ENCODE assay signal across 36 cellular contexts in the genomic region with DNA sequence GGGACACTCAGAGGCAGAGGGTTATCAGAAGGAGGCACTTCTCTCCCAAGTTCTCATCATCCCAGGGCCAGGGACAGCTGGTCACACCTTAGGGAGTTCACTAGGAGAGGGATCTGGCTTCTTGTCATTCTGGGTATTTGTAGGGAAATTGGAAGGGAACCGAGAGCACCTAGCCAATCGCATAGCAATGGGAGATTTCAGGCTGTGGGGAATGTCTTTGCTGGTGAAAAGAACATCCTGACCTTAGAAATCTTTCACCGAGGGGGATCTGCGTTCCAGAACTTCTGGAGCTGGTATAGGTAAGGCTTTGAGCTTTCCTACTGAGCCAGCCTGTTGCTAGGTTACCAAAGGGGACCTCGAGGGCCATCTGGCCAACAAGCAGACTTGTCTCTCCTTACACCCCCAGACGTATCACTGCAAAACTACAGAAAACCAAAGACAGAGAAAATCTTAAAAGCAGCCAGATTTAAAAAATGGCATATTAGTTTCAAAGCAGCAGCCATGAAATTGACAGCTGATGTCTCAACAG. TPM values are rescaled to one million over a fixed set of nuclear protein-coding genes. Genes with fewer than 3 reads are reported as not detected.
"Had no signal": no experiment of that assay in that cellular context is flagged by ENCODE, and none has a peak within 500 bp of the region (broad histone marks: within the 10 kb centered on the region; RNA-seq: fewer than 3 reads in every experiment).

No MANE protein-coding gene starts in this region.

- FAIRE-seq: astrocyte, TTC549 had no signal

- H3K36me3 Mint-ChIP-seq: activated naive CD4-positive, alpha-beta T cell treated with anti-CD3 and anti-CD28 coated beads, Interleukin-2, amount 50 U/mL, for 24 hours; activated naive CD8-positive, alpha-beta T cell treated with anti-CD3 and anti-CD28 coated beads, Interleukin-2, amount 10 ng/mL, durations not matched to agents 7 days and 5 days; WTC11 had no signal

- H3K4me1 ChIP-seq: adrenal gland, body of pancreas, breast epithelium, SJCRH30 had no signal

- H3K36me3 ChIP-seq: adrenal gland, breast epithelium, SJCRH30 had no signal

- H3K27me3 ChIP-seq: adrenal gland, body of pancreas, breast epithelium, SJCRH30 had no signal

- H3K4me3 Mint-ChIP-seq: activated CD4-positive, alpha-beta T cell treated with anti-CD3 and anti-CD28 coated beads for 36 hours; activated CD4-positive, alpha-beta T cell treated with anti-CD3 and anti-CD28 coated beads, Interleukin-2, amount 10 ng/mL, durations not matched to agents 7 days and 5 days; activated CD8-positive, alpha-beta T cell treated with anti-CD3 and anti-CD28 coated beads, Interleukin-2, amount 10 ng/mL, durations not matched to agents 7 days and 5 days; activated naive CD4-positive, alpha-beta T cell treated with anti-CD3 and anti-CD28 coated beads, Interleukin-2, amount 50 U/mL, for 24 hours; activated naive CD8-positive, alpha-beta T cell treated with anti-CD3 and anti-CD28 coated beads, Interleukin-2, amount 10 ng/mL, durations not matched to agents 7 days and 5 days; activated T-cell treated with anti-CD3 and anti-CD28 coated beads, Interleukin-2, amount 50 U/mL, for 24 hours; WTC11 had no signal

- H3K9me3 ChIP-seq: adrenal gland, body of pancreas, breast epithelium, SJCRH30 had no signal

- H3K4me2 ChIP-seq: KMS-11 had no signal

- H3K4me3 ChIP-seq: adrenal gland, body of pancreas, breast epithelium, SJCRH30, SK-N-MC had no signal

- H3K9me3 Mint-ChIP-seq: activated CD4-positive, alpha-beta T cell treated with anti-CD3 and anti-CD28 coated beads, Interleukin-2, amount 10 ng/mL, durations not matched to agents 7 days and 5 days; activated naive CD4-positive, alpha-beta T cell treated with anti-CD3 and anti-CD28 coated beads, Interleukin-2, amount 50 U/mL, for 24 hours; activated naive CD8-positive, alpha-beta T cell treated with anti-CD3 and anti-CD28 coated beads, Interleukin-2, amount 10 ng/mL, durations not matched to agents 7 days and 5 days; activated T-cell treated with anti-CD3 and anti-CD28 coated beads, Interleukin-2, amount 50 U/mL, for 24 hours; activated T-helper 2 cell treated with anti-CD3 and anti-CD28 coated beads, Interferon-gamma antibody, Interleukin-2, Interleukin-4, amounts not matched to agents 10 μg/mL and 5 μg/mL and 100 μg/mL, durations not matched to agents 14 hours and 24 hours and 36 hours had no signal

- H3K4me1 Mint-ChIP-seq: activated CD4-positive, alpha-beta T cell treated with anti-CD3 and anti-CD28 coated beads for 36 hours; activated CD4-positive, alpha-beta T cell treated with anti-CD3 and anti-CD28 coated beads, Interleukin-2, amount 10 ng/mL, durations not matched to agents 7 days and 5 days; activated naive CD4-positive, alpha-beta T cell treated with anti-CD3 and anti-CD28 coated beads, Interleukin-2, amount 50 U/mL, for 24 hours had no signal

- H3K27ac ChIP-seq: adrenal gland, body of pancreas, breast epithelium, KMS-11, SJCRH30, SK-N-MC had no signal

- H3K27me3 Mint-ChIP-seq: activated CD4-positive, alpha-beta T cell treated with anti-CD3 and anti-CD28 coated beads for 36 hours; activated naive CD4-positive, alpha-beta T cell treated with anti-CD3 and anti-CD28 coated beads, Interleukin-2, amount 50 U/mL, for 24 hours; activated naive CD8-positive, alpha-beta T cell treated with anti-CD3 and anti-CD28 coated beads, Interleukin-2, amount 10 ng/mL, durations not matched to agents 7 days and 5 days; activated T-cell treated with anti-CD3 and anti-CD28 coated beads, Interleukin-2, amount 50 U/mL, for 24 hours had no signal

- DNase-seq: activated CD4-positive, alpha-beta T cell treated with anti-CD3 and anti-CD28 coated beads for 36 hours; activated CD4-positive, alpha-beta T cell treated with anti-CD3 and anti-CD28 coated beads, Interleukin-2, amount 10 ng/mL, durations not matched to agents 7 days and 5 days; activated CD4-positive, alpha-beta T cell treated with anti-CD3 and anti-CD28 coated beads, Interleukin-2, amount 50 U/mL, for 48 hours; activated CD8-positive, alpha-beta T cell treated with anti-CD3 and anti-CD28 coated beads, Interleukin-2, amount 10 ng/mL, durations not matched to agents 7 days and 5 days; activated gamma-delta T cell; activated naive CD4-positive, alpha-beta T cell treated with Interleukin-2 at 50 U/mL for 16 hours; activated naive CD8-positive, alpha-beta T cell treated with anti-CD3 and anti-CD28 coated beads, Interleukin-2, amount 10 ng/mL, durations not matched to agents 7 days and 5 days; activated T-cell treated with anti-CD3 and anti-CD28 coated beads, Interleukin-2, amount 50 U/mL, for 24 hours; adrenal gland; body of pancreas; NCI-H1092 treated with DMSO at 0.1 percent for 48 hours; NCI-H1417; NCI-H146; NCI-H187; NCI-H2029 treated with DMSO at 0.1 percent for 48 hours; NCI-H2227 treated with DMSO at 0.1 percent for 48 hours; NCI-H446; NCI-H510A treated with DMSO at 0.1 percent for 48 hours; SHP77; SJCRH30; T1000 had no signal

- H3K27ac Mint-ChIP-seq: activated CD4-positive, alpha-beta T cell treated with anti-CD3 and anti-CD28 coated beads for 36 hours; activated CD4-positive, alpha-beta T cell treated with anti-CD3 and anti-CD28 coated beads, Interleukin-2, amount 10 ng/mL, durations not matched to agents 7 days and 5 days; activated CD8-positive, alpha-beta T cell treated with anti-CD3 and anti-CD28 coated beads, Interleukin-2, amount 10 ng/mL, durations not matched to agents 7 days and 5 days; activated naive CD4-positive, alpha-beta T cell treated with anti-CD3 and anti-CD28 coated beads, Interleukin-2, amount 50 U/mL, for 24 hours; activated naive CD8-positive, alpha-beta T cell treated with anti-CD3 and anti-CD28 coated beads, Interleukin-2, amount 10 ng/mL, durations not matched to agents 7 days and 5 days; activated T-cell treated with anti-CD3 and anti-CD28 coated beads, Interleukin-2, amount 50 U/mL, for 24 hours; activated T-helper 2 cell treated with anti-CD3 and anti-CD28 coated beads, Interferon-gamma antibody, Interleukin-2, Interleukin-4, amounts not matched to agents 10 μg/mL and 5 μg/mL and 100 μg/mL, durations not matched to agents 14 hours and 24 hours and 36 hours; WTC11 had no signal

- ATAC-seq: activated CD4-positive, alpha-beta T cell treated with anti-CD3 and anti-CD28 coated beads for 36 hours; activated CD4-positive, CD25-positive, alpha-beta regulatory T cell treated with anti-CD3 and anti-CD28 coated beads, Interleukin-2, amount 50 U/mL, for 24 hours; activated CD8-positive, alpha-beta T cell treated with anti-CD3 and anti-CD28 coated beads, Interleukin-2, amount 10 ng/mL, durations not matched to agents 7 days and 5 days; body of pancreas; Panc1; WTC11 had no signal

- H3K9ac ChIP-seq: KMS-11 had no signal

RNA-seq across cellular contexts. Expression of a gene that starts 6.8 kb away (rescaled TPM):
- total RNA-seq: activated CD4-positive, alpha-beta T cell treated with anti-CD3 and anti-CD28 coated beads for 36 hours; activated CD4-positive, alpha-beta T cell treated with anti-CD3 and anti-CD28 coated beads, Interleukin-2, amount 10 ng/mL, durations not matched to agents 7 days and 5 days; activated CD8-positive, alpha-beta T cell treated with anti-CD3 and anti-CD28 coated beads, Interleukin-2, amount 10 ng/mL, durations not matched to agents 7 days and 5 days; activated naive CD8-positive, alpha-beta T cell treated with anti-CD3 and anti-CD28 coated beads, Interleukin-2, amount 10 ng/mL, durations not matched to agents 7 days and 5 days; activated T-helper 2 cell treated with anti-CD3 and anti-CD28 coated beads, Interferon-gamma antibody, Interleukin-2, Interleukin-4, amounts not matched to agents 10 μg/mL and 5 μg/mL and 100 μg/mL, durations not matched to agents 14 hours and 24 hours and 36 hours; adrenal gland; astrocyte; body of pancreas; breast epithelium; cardiac septum; LHCN-M2; RPMI7951; SJCRH30; T-helper 1 cell treated with Interleukin-12 subunit alpha and Interleukin-12 subunit beta and Interleukin-4 antibody, amounts not matched to agents 30 ng/mL and 1 ng/mL, for 36 hours; T-helper 2 cell treated with Interferon-gamma antibody and Interleukin-4, amounts not matched to agents 100 ng/mL and 5 ng/mL, for 36 hours; WTC11 had no signal
- polyA plus RNA-seq: adrenal gland had no signal
